In the genomic region with DNA sequence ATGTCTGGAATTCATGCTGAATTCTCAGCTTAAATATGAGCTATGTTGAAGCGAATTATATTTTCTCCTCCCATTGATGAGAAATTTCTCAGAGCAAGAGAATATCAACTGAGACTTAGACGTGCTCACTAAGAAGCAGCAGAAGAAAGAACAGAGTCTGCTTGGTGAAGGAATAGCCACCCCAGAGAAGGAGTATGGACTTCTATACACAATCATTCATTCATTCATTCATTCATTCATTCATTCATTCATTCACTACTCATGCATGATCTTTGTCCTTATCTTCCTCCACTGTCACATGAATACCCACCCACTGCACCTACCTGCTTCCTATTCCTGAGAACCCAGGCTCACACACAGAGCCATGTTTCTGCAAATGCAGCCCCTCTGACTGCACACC, we compare ENCODE assay signal across 28 cellular contexts.
"Had no signal": no experiment of that assay in that cellular context is flagged by ENCODE, and none has a peak within 500 bp of the region (broad histone marks: within the 10 kb centered on the region; RNA-seq: fewer than 3 reads in every experiment).

No MANE protein-coding gene starts in this region.

- H3K4me3 ChIP-seq: cardiac muscle cell, ovary, suprapubic skin, transverse colon had no signal

- H3K9me3 Mint-ChIP-seq: brain; naive B cell; nephron progenitor cell; stimulated activated naive B cell treated with anti-CD40 and anti-IgM and Interleukin-4, amounts not matched to agents 10 μg/mL and 1 μg/mL and 100 μg/mL, for 72 hours; T-helper 2 cell treated with Interferon-gamma antibody and Interleukin-4, amounts not matched to agents 5 μg/mL and 100 μg/mL, for 36 hours had no signal

- H3K27ac ChIP-seq: cardiac muscle cell, neutrophil, ovary, suprapubic skin, transverse colon had no signal

- DNase-seq: activated CD4-positive, alpha-beta T cell treated with anti-CD3 and anti-CD28 coated beads for 36 hours; activated CD4-positive, alpha-beta T cell treated with anti-CD3 and anti-CD28 coated beads, Interleukin-2, amount 50 U/mL, for 48 hours; activated CD4-positive, CD25-positive, alpha-beta regulatory T cell; activated CD8-positive, alpha-beta memory T cell treated with anti-CD3 and anti-CD28 coated beads for 24 hours; activated effector memory CD4-positive, alpha-beta T cell treated with Interleukin-2 at 50 U/mL for 16 hours; activated naive CD4-positive, alpha-beta T cell treated with Interleukin-2 at 50 U/mL for 16 hours; anterior cingulate cortex; dermis blood vessel endothelial cell; effector CD4-positive, alpha-beta T cell; left cardiac atrium; naive B cell; nephron progenitor cell; ovary; small intestine; stimulated activated CD4-positive, alpha-beta T cell treated with anti-CD3 and anti-CD28 coated beads, Interleukin-1b, Interleukin-23, amount 100 ng/mL, for 48 hours; stimulated activated naive B cell treated with anti-CD40 and anti-IgM and Interleukin-4, amounts not matched to agents 10 μg/mL and 1 μg/mL and 100 μg/mL, for 72 hours; T-helper 1 cell; transverse colon had no signal

- H3K9me3 ChIP-seq: neutrophil, ovary, suprapubic skin, transverse colon had no signal

- H3K27me3 ChIP-seq: cardiac muscle cell, neutrophil, ovary, suprapubic skin, transverse colon had no signal

- H3K36me3 ChIP-seq: cardiac muscle cell, neutrophil, ovary, suprapubic skin, transverse colon had no signal

- H3K4me1 Mint-ChIP-seq: activated CD4-positive, alpha-beta T cell treated with anti-CD3 and anti-CD28 coated beads for 36 hours had no signal

- H3K4me3 Mint-ChIP-seq: activated CD4-positive, alpha-beta T cell treated with anti-CD3 and anti-CD28 coated beads for 36 hours; activated naive CD8-positive, alpha-beta T cell; brain; nephron progenitor cell; stimulated activated naive B cell treated with anti-CD40 and anti-IgM and Interleukin-4, amounts not matched to agents 10 μg/mL and 1 μg/mL and 100 μg/mL, for 72 hours; T-helper 2 cell treated with Interferon-gamma antibody and Interleukin-4, amounts not matched to agents 5 μg/mL and 100 μg/mL, for 36 hours had no signal

- ATAC-seq: activated CD4-positive, alpha-beta T cell treated with anti-CD3 and anti-CD28 coated beads for 36 hours; left cardiac atrium; sciatic nerve; stimulated activated naive B cell treated with anti-CD40 and anti-IgM and Interleukin-4, amounts not matched to agents 10 μg/mL and 1 μg/mL and 100 μg/mL, for 72 hours had no signal

- H3K27ac Mint-ChIP-seq: activated CD4-positive, alpha-beta T cell treated with anti-CD3 and anti-CD28 coated beads for 36 hours; activated naive CD8-positive, alpha-beta T cell; brain; nephron progenitor cell; progenitor cell of endocrine pancreas; stimulated activated naive B cell treated with anti-CD40 and anti-IgM and Interleukin-4, amounts not matched to agents 10 μg/mL and 1 μg/mL and 100 μg/mL, for 72 hours; T-helper 2 cell treated with Interferon-gamma antibody and Interleukin-4, amounts not matched to agents 5 μg/mL and 100 μg/mL, for 36 hours had no signal

- H3K27me3 Mint-ChIP-seq: activated CD4-positive, alpha-beta T cell treated with anti-CD3 and anti-CD28 coated beads for 36 hours; activated naive CD8-positive, alpha-beta T cell; naive B cell; progenitor cell of endocrine pancreas; stimulated activated naive B cell treated with anti-CD40 and anti-IgM and Interleukin-4, amounts not matched to agents 10 μg/mL and 1 μg/mL and 100 μg/mL, for 72 hours had no signal

- FAIRE-seq: endometrium, frontal cortex, small intestine had no signal

- H3K36me3 Mint-ChIP-seq: activated naive CD8-positive, alpha-beta T cell; brain; naive B cell; stimulated activated naive B cell treated with anti-CD40 and anti-IgM and Interleukin-4, amounts not matched to agents 10 μg/mL and 1 μg/mL and 100 μg/mL, for 72 hours had no signal

- H3K4me1 ChIP-seq: suprapubic skin had no signal
